9 cellular contexts compared by ENCODE assay signal in the genomic region with DNA sequence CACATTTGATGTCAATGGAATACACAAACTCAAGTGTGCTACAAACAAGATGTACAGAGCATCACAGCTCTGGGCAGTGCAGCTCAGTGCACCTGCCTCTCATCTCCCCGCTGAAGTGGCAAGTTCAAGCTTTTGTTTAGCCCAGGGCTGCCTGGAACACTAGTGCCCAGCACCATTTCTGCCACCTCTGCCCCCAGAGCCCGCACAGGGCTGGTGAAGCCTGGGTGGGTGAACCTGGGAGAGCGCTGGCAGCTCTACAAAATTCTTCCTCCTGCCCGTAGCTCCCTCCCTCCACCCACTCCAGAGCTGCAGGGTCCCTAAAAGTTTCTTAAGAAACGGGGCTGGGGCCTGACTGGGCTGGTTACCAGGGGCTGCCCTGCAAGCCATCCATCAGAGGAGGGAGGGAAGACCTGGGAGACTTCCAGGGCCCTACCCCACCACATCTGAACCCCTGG. TPM values are rescaled to one million over a fixed set of nuclear protein-coding genes. Genes with fewer than 3 reads are reported as not detected.
DNase-seq lines count a peak whose midpoint lies in the region; ATAC-seq, FAIRE-seq and TF ChIP-seq lines count a peak whose summit lies in the region.
"Had no signal": no experiment of that assay in that cellular context is flagged by ENCODE, and none has a peak within 500 bp of the region (broad histone marks: within the 10 kb centered on the region; RNA-seq: fewer than 3 reads in every experiment).

No MANE protein-coding gene starts in this region.

- H3K27me3 ChIP-seq in HepG2 (ENCODE audit: control insufficient read depth in 1 of 2, insufficient read depth in 2 of 2, low read length in 2 of 2) (no peaks in the 10 kb centered on the region; a peak in 2 of 5 replicates), right lobe of liver (no peaks in the 10 kb centered on the region), OCI-LY1 (ENCODE audit: insufficient read depth, low read length) (0 out of 2 replicates have a peak, but pooled peaks cover 3% of the 10 kb centered on the region), endodermal cell (ENCODE audit: control insufficient read depth, insufficient read depth, low read length, poor library complexity, severe bottlenecking) (peaks cover 42% of the 10 kb centered on the region), smooth muscle cell (ENCODE audit: low read depth) (peaks cover 49% of the 10 kb centered on the region)

- ATAC-seq in HepG2 (no peak), right lobe of liver (no peak), HG03439 (IDR thresholded peaks at IDR 0.05; ENCODE audit: unreplicated experiment) (no peak)

- TF ChIP-seq CTCF in HepG2 (CRISPR knock-in tag; IDR thresholded peaks at IDR 0.05) (no peak), right lobe of liver (IDR thresholded peaks at IDR 0.05) (no peak), OCI-LY1 (IDR thresholded peaks at IDR 0.05; ENCODE audit: low read length) (no peak), endodermal cell (conservative IDR thresholded peaks at IDR 0.05) (no peak), type B pancreatic cell (conservative IDR thresholded peaks at IDR 0.05) (no peak), smooth muscle cell (IDR thresholded peaks at IDR 0.05; ENCODE audit: borderline replicate concordance, insufficient read depth, poor library complexity, severe bottlenecking) (no peak)

- no peak; a peak in 1 of 4 replicates for TF ChIP-seq POLR2A in HepG2 (IDR thresholded peaks at IDR 0.05; ENCODE audit: insufficient read depth in 1 of 2, low read depth in 2 of 2, low read length in 2 of 2)
- no peak for TF ChIP-seq POLR2A in right lobe of liver (IDR thresholded peaks at IDR 0.05)

- H3F3A ChIP-seq in OCI-LY1 (ENCODE audit: insufficient read depth, low read length) (no peaks in the 10 kb centered on the region), smooth muscle cell (ENCODE audit: low read depth) (peaks cover 7% of the 10 kb centered on the region)

- BruUV-seq in HepG2 (replicated peaks; lab: Mats Ljungman, UMichigan) = TSS peak; percentile 67

- H3K36me3 Mint-ChIP-seq in endodermal cell (ENCODE audit: low read depth) (no peaks in the 10 kb centered on the region), type B pancreatic cell (no peaks in the 10 kb centered on the region)

- H2AFZ ChIP-seq in HepG2 (ENCODE audit: low read length) = no peak overlapping the region
- no peak overlapping the region for H2AFZ ChIP-seq in OCI-LY1 (ENCODE audit: low read length)
- H2AFZ ChIP-seq in smooth muscle cell (ENCODE audit: low read depth) = no peak overlapping the region

- no peak for TF ChIP-seq RAD21 in HepG2 (CRISPR knock-in tag; IDR thresholded peaks at IDR 0.05)

- no peaks in the 10 kb centered on the region for H3K4me1 Mint-ChIP-seq in endodermal cell
- peaks cover 7% of the 10 kb centered on the region for H3K4me1 Mint-ChIP-seq in type B pancreatic cell (ENCODE audit: unreplicated experiment)

- in situ Hi-C loops in HepG2 (cut with HindIII; ENCODE audit: extremely low pct_ligation_motif_present, low pct_unique_long_range_greater_than_20kb) = no loop called here

- peaks cover 69% of the 10 kb centered on the region for H3K27me3 Mint-ChIP-seq in endodermal cell (ENCODE audit: insufficient read depth)
- peaks cover 43% of the 10 kb centered on the region for H3K27me3 Mint-ChIP-seq in type B pancreatic cell

- POLR2A ChIA-PET in HepG2 (lab: Yijun Ruan, JAX) = interaction anchor here (2.0 to 5.2 kb wide), 2 partner anchors 17 to 51 kb away, joined by 11 to 20 read pairs; no protein-coding TSS in a partner anchor

- H3K4me1 ChIP-seq in HepG2 (ENCODE audit: insufficient read depth, low read length) = peaks cover 47% of the 10 kb centered on the region
- peaks cover 0 to 4% (median 0%) of the 10 kb centered on the region in 4 donors for H3K4me1 ChIP-seq in right lobe of liver
- H3K4me1 ChIP-seq in OCI-LY1 (ENCODE audit: insufficient read depth, low read length, severe bottlenecking) = peaks cover 25% of the 10 kb centered on the region
- H3K4me1 ChIP-seq in endodermal cell (ENCODE audit: control insufficient read depth, insufficient read depth, low read length) = no peaks in the 10 kb centered on the region
- no peaks in the 10 kb centered on the region for H3K4me1 ChIP-seq in smooth muscle cell (ENCODE audit: low read depth)

- H3K27ac ChIP-seq in HepG2 (ENCODE audit: extremely low read length, insufficient read depth, low read length) (no peak overlapping the region), right lobe of liver (no peak overlapping the region), OCI-LY1 (ENCODE audit: low read depth, low read length, poor library complexity, severe bottlenecking) (no peak overlapping the region), endodermal cell (ENCODE audit: low read depth, low read length) (no peak overlapping the region), smooth muscle cell (ENCODE audit: low read depth) (no peak overlapping the region)

- H4K20me1 ChIP-seq in HepG2 (ENCODE audit: insufficient read depth, low read length) (no peaks in the 10 kb centered on the region), OCI-LY1 (ENCODE audit: insufficient read depth, low read length) (no peaks in the 10 kb centered on the region), smooth muscle cell (ENCODE audit: low read depth) (no peaks in the 10 kb centered on the region)

- H3K4me3 ChIP-seq in HepG2 (replicated peaks in 1 of 3; ENCODE audit: insufficient read depth in 1 of 3, low read depth in 2 of 3, low read length in 3 of 3) (peak overlapping the region in 1 of 3 experiments; percentile 85; a peak in 1 of 6 replicates), right lobe of liver (no peak overlapping the region), OCI-LY1 (ENCODE audit: low read depth, low read length, poor library complexity, severe bottlenecking) (peak overlapping the region; percentile 82), endodermal cell (ENCODE audit: low read length) (no peak overlapping the region), smooth muscle cell (no peak overlapping the region)

- 96% methylated on average over 5 of the region's 5 CpGs for WGBS in HepG2 (ENCODE audit: low lambda C conversion rate)
- WGBS in right lobe of liver (ENCODE audit: insufficient coverage, low coverage, low lambda C conversion rate, missing lambda C conversion rate) = 90% methylated on average over 4 of the region's 5 CpGs
- 92 to 100% methylated on average over 1 to 5 of the region's 5 CpGs for WGBS in endodermal cell (ENCODE audit: insufficient coverage in 1 of 2, insufficient read length in 1 of 2), 2 experiments
- WGBS in smooth muscle cell (ENCODE audit: low lambda C conversion rate) = 97% methylated on average over 5 of the region's 5 CpGs

- FAIRE-seq in HepG2 (lab: Jason Lieb, UNC) = no peak

- H3K27ac Mint-ChIP-seq in endodermal cell (no peak overlapping the region), type B pancreatic cell (no peak overlapping the region)

- H3K79me2 ChIP-seq in HepG2 (ENCODE audit: insufficient read depth, low read length) = no peaks in the 10 kb centered on the region
- no peaks in the 10 kb centered on the region for H3K79me2 ChIP-seq in OCI-LY1 (ENCODE audit: insufficient read depth, low read length)
- H3K79me2 ChIP-seq in smooth muscle cell (ENCODE audit: low read depth) = no peaks in the 10 kb centered on the region

- H3K36me3 ChIP-seq in HepG2 (replicated peaks in 1 of 2; ENCODE audit: control insufficient read depth in 1 of 2, insufficient read depth in 2 of 2, low read length in 2 of 2) (no peaks in the 10 kb centered on the region), right lobe of liver (no peaks in the 10 kb centered on the region), OCI-LY1 (ENCODE audit: insufficient read depth, low read length) (peaks cover 6% of the 10 kb centered on the region; the same call in 1 of the 2 replicates), endodermal cell (ENCODE audit: control insufficient read depth, insufficient read depth, low read length) (no peaks in the 10 kb centered on the region), smooth muscle cell (ENCODE audit: low read depth) (no peaks in the 10 kb centered on the region)

- no peaks in the 10 kb centered on the region for H3K9me2 ChIP-seq in OCI-LY1 (ENCODE audit: low read depth, low read length)

- no peak for DNase-seq in HepG2 (ENCODE audit: low spot score)
- no peak for DNase-seq in right lobe of liver
- DNase-seq in endodermal cell = no peak
- DNase-seq in type B pancreatic cell (ENCODE audit: extremely low spot score, unreplicated experiment) = no peak
- no peak for DNase-seq in smooth muscle cell (lab: John Stamatoyannopoulos, UW; ENCODE audit: unreplicated experiment)
- DNase-seq in NOMO-1 (lab: John Stamatoyannopoulos, UW; ENCODE audit: unreplicated experiment in 2 of 2) = no peak
- DNase-seq: NCI-H2171 had no signal

- CTCF ChIA-PET in HepG2 (lab: Yijun Ruan, JAX; ENCODE audit: low intra/inter-chr PET ratio, low total read pairs) = no interaction called here

- H3K9ac ChIP-seq in HepG2 (ENCODE audit: insufficient read depth, low read depth, low read length) (no peak overlapping the region), OCI-LY1 (ENCODE audit: low read length) (no peak overlapping the region), endodermal cell (ENCODE audit: extremely low read depth, low read length, poor library complexity, severe bottlenecking) (no peak overlapping the region), smooth muscle cell (ENCODE audit: low read depth) (no peak overlapping the region)

- peak overlapping the region; percentile 68 for H3K4me2 ChIP-seq in HepG2 (ENCODE audit: low read depth, low read length)
- H3K4me2 ChIP-seq in OCI-LY1 (ENCODE audit: low read length) = peak overlapping the region; percentile 62; the same call in 1 of the 2 replicates
- H3K4me2 ChIP-seq in smooth muscle cell = no peak overlapping the region

- no peak for TF ChIP-seq EP300 in HepG2 (IDR thresholded peaks at IDR 0.05; ENCODE audit: low read depth in 2 of 2, low read length in 2 of 2)
- TF ChIP-seq EP300 in HepG2 (CRISPR knock-in tag; IDR thresholded peaks at IDR 0.05; ENCODE audit: borderline replicate concordance) = no peak

- intact Hi-C loops in HepG2 (cut with micrococcal nuclease; ENCODE audit: unreplicated experiment) (no loop called here), right lobe of liver (cut with DNase I) (no loop called here)

- peak overlapping the region; percentile 36 for H3K4me3 Mint-ChIP-seq in endodermal cell
- H3K4me3 Mint-ChIP-seq in type B pancreatic cell = peak overlapping the region; percentile 71

- no peaks in the 10 kb centered on the region for H3K9me3 ChIP-seq in HepG2 (ENCODE audit: low read length)
- H3K9me3 ChIP-seq in right lobe of liver = no peaks in the 10 kb centered on the region
- H3K9me3 ChIP-seq in OCI-LY1 (ENCODE audit: low read length) = no peaks in the 10 kb centered on the region
- H3K9me3 ChIP-seq in endodermal cell (ENCODE audit: control insufficient read depth, low read length) = no peaks in the 10 kb centered on the region
- H3K9me3 ChIP-seq in smooth muscle cell (replicated peaks; ENCODE audit: low read depth) = no peaks in the 10 kb centered on the region

- H3K9me3 Mint-ChIP-seq in endodermal cell (no peaks in the 10 kb centered on the region), type B pancreatic cell (no peaks in the 10 kb centered on the region)

RNA-seq across cellular contexts. Expression of gene HES6, which starts 1.5 kb away (rescaled TPM):
- total RNA-seq in HepG2 (2016; rRNA removed; fragmentation: Illumina TruSeq; extraction: Trizol) = 59.0 and 82.8 TPM in 2 replicates
- total RNA-seq in HepG2 (2016; cell fraction: cytosol; rRNA removed; fragmentation: Illumina TruSeq; extraction: Trizol; ENCODE audit: low read depth) = 147 and 163 TPM in 2 replicates
- total RNA-seq in HepG2 (2016; cell fraction: insoluble cytoplasmic fraction; rRNA removed; fragmentation: Illumina TruSeq; extraction: Trizol) = 53.8 and 85.2 TPM in 2 replicates
- 185 and 209 TPM in 2 replicates for total RNA-seq in HepG2 (2016; cell fraction: membrane; rRNA removed; fragmentation: Illumina TruSeq; extraction: Trizol)
- 38.9 and 45.1 TPM in 2 replicates for total RNA-seq in HepG2 (2016; cell fraction: nucleus; rRNA removed; fragmentation: Illumina TruSeq; extraction: Trizol)
- 19.5 and 25.3 TPM in 2 replicates for polyA plus RNA-seq in HepG2 (2011; rRNA removed)
- polyA plus RNA-seq in HepG2 (2011; cell fraction: cytosol; rRNA removed) = 16.3 and 30.2 TPM in 2 replicates
- 53.7 and 55.3 TPM in 2 replicates for polyA plus RNA-seq in HepG2 (2011; cell fraction: nucleus; rRNA removed)
- 15.6 and 22.1 TPM in 2 replicates for polyA plus RNA-seq in HepG2 (2012)
- polyA plus RNA-seq in HepG2 (2016; cell fraction: cytosol; fragmentation: Illumina TruSeq; extraction: Trizol; ENCODE audit: low read depth) = 142 and 160 TPM in 2 replicates
- polyA plus RNA-seq in HepG2 (2016; cell fraction: insoluble cytoplasmic fraction; fragmentation: Illumina TruSeq; extraction: Trizol; ENCODE audit: low read depth) = 56.0 and 58.7 TPM in 2 replicates
- 144 and 147 TPM in 2 replicates for polyA plus RNA-seq in HepG2 (2016; cell fraction: membrane; fragmentation: Illumina TruSeq; extraction: Trizol; ENCODE audit: low read depth)
- 73.3 and 84.5 TPM in 2 replicates for polyA plus RNA-seq in HepG2 (2016; cell fraction: nucleus; fragmentation: Illumina TruSeq; extraction: Trizol; ENCODE audit: insufficient read depth, low read depth)
- 0.30 and 12.1 TPM in 2 replicates for polyA minus RNA-seq in HepG2 (2011; rRNA and poly(A)+ RNA removed; ENCODE audit: low replicate concordance)
- polyA minus RNA-seq in HepG2 (2011; cell fraction: cytosol; rRNA and poly(A)+ RNA removed) = 10.4 and 11.7 TPM in 2 replicates
- 3.1 and 4.4 TPM in 2 replicates for polyA minus RNA-seq in HepG2 (2011; cell fraction: nucleus; rRNA and poly(A)+ RNA removed)
- total RNA-seq in right lobe of liver = 1 to 10 TPM; 1.7 to 8.3 (median 3.8) TPM
- 10 to 100 TPM; 17.8 to 26.3 TPM for total RNA-seq in endodermal cell
- polyA plus RNA-seq in endodermal cell (2013, experiment 1 of 2) = 302 TPM
- polyA plus RNA-seq in endodermal cell (2013, experiment 2 of 2) = 279 TPM
- 12.0 and 24.4 TPM in 2 replicates for total RNA-seq in type B pancreatic cell (ENCODE audit: low replicate concordance)
- 0.81 TPM in 1 of 2 replicates, not detected in the other for total RNA-seq in smooth muscle cell
- 2.7 and 6.4 TPM in 2 replicates for polyA plus RNA-seq in smooth muscle cell

RNA-seq across cellular contexts. Expression of gene ILKAP, which starts 34.8 kb away (rescaled TPM):
- total RNA-seq in HepG2 (2016; rRNA removed; fragmentation: Illumina TruSeq; extraction: Trizol) = 28.8 and 33.1 TPM in 2 replicates
- 48.9 and 49.3 TPM in 2 replicates for total RNA-seq in HepG2 (2016; cell fraction: cytosol; rRNA removed; fragmentation: Illumina TruSeq; extraction: Trizol; ENCODE audit: low read depth)
- 29.4 and 32.7 TPM in 2 replicates for total RNA-seq in HepG2 (2016; cell fraction: insoluble cytoplasmic fraction; rRNA removed; fragmentation: Illumina TruSeq; extraction: Trizol)
- total RNA-seq in HepG2 (2016; cell fraction: membrane; rRNA removed; fragmentation: Illumina TruSeq; extraction: Trizol) = 27.7 and 27.8 TPM in 2 replicates
- total RNA-seq in HepG2 (2016; cell fraction: nucleus; rRNA removed; fragmentation: Illumina TruSeq; extraction: Trizol) = 36.5 and 38.3 TPM in 2 replicates
- 29.6 and 31.7 TPM in 2 replicates for polyA plus RNA-seq in HepG2 (2011; rRNA removed)
- polyA plus RNA-seq in HepG2 (2011; cell fraction: cytosol; rRNA removed) = 18.8 and 19.7 TPM in 2 replicates
- 88.3 TPM in 2 replicates for polyA plus RNA-seq in HepG2 (2011; cell fraction: nucleus; rRNA removed)
- 20.7 and 25.1 TPM in 2 replicates for polyA plus RNA-seq in HepG2 (2012)
- polyA plus RNA-seq in HepG2 (2016; cell fraction: cytosol; fragmentation: Illumina TruSeq; extraction: Trizol; ENCODE audit: low read depth) = 19.8 and 22.9 TPM in 2 replicates
- polyA plus RNA-seq in HepG2 (2016; cell fraction: insoluble cytoplasmic fraction; fragmentation: Illumina TruSeq; extraction: Trizol; ENCODE audit: low read depth) = 37.7 and 40.4 TPM in 2 replicates
- polyA plus RNA-seq in HepG2 (2016; cell fraction: membrane; fragmentation: Illumina TruSeq; extraction: Trizol; ENCODE audit: low read depth) = 21.8 and 23.4 TPM in 2 replicates
- polyA plus RNA-seq in HepG2 (2016; cell fraction: nucleus; fragmentation: Illumina TruSeq; extraction: Trizol; ENCODE audit: insufficient read depth, low read depth) = 90.6 and 92.2 TPM in 2 replicates
- polyA minus RNA-seq in HepG2 (2011; rRNA and poly(A)+ RNA removed; ENCODE audit: low replicate concordance) = 19.4 and 31.8 TPM in 2 replicates
- 6.0 and 7.4 TPM in 2 replicates for polyA minus RNA-seq in HepG2 (2011; cell fraction: cytosol; rRNA and poly(A)+ RNA removed)
- polyA minus RNA-seq in HepG2 (2011; cell fraction: nucleus; rRNA and poly(A)+ RNA removed) = 50.5 and 52.7 TPM in 2 replicates
- 10 to 100 TPM in 5 of 6 experiments, 1 to 10 TPM in 1; 9.8 to 24.3 (median 16.8) TPM for total RNA-seq in right lobe of liver
- total RNA-seq in endodermal cell = 10 to 100 TPM; 40.9 to 46.4 TPM
- polyA plus RNA-seq in endodermal cell (2013, experiment 1 of 2) = 42.6 TPM
- 38.0 TPM for polyA plus RNA-seq in endodermal cell (2013, experiment 2 of 2)
- 36.7 and 50.4 TPM in 2 replicates for total RNA-seq in type B pancreatic cell (ENCODE audit: low replicate concordance)
- total RNA-seq in smooth muscle cell = 11.0 and 12.0 TPM in 2 replicates
- polyA plus RNA-seq in smooth muscle cell = 21.9 and 23.3 TPM in 2 replicates

RNA-seq across cellular contexts. Expression of gene PER2, which starts 50.1 kb away (rescaled TPM):
- total RNA-seq in HepG2 (2016; rRNA removed; fragmentation: Illumina TruSeq; extraction: Trizol) (6.8 and 9.4 TPM in 2 replicates), right lobe of liver (10 to 100 TPM in 1 of 6 experiments, 1 to 10 TPM in 5; 4.5 to 12.5 (median 6.1) TPM), endodermal cell (10 to 100 TPM in 1 of 2 donors, 1 to 10 TPM in 1; 9.7 to 13.5 TPM), type B pancreatic cell (ENCODE audit: low replicate concordance) (14.0 and 15.5 TPM in 2 replicates), smooth muscle cell (5.0 and 9.7 TPM in 2 replicates)
- 21.5 and 22.6 TPM in 2 replicates for total RNA-seq in HepG2 (2016; cell fraction: cytosol; rRNA removed; fragmentation: Illumina TruSeq; extraction: Trizol; ENCODE audit: low read depth)
- total RNA-seq in HepG2 (2016; cell fraction: insoluble cytoplasmic fraction; rRNA removed; fragmentation: Illumina TruSeq; extraction: Trizol) = 5.4 and 8.6 TPM in 2 replicates
- total RNA-seq in HepG2 (2016; cell fraction: membrane; rRNA removed; fragmentation: Illumina TruSeq; extraction: Trizol) = 9.6 TPM in 2 replicates
- total RNA-seq in HepG2 (2016; cell fraction: nucleus; rRNA removed; fragmentation: Illumina TruSeq; extraction: Trizol) = 9.6 and 11.5 TPM in 2 replicates
- polyA plus RNA-seq in HepG2 (2011; rRNA removed) (5.1 TPM in 2 replicates), smooth muscle cell (3.5 and 7.9 TPM in 2 replicates)
- 2.3 and 2.9 TPM in 2 replicates for polyA plus RNA-seq in HepG2 (2011; cell fraction: cytosol; rRNA removed)
- polyA plus RNA-seq in HepG2 (2011; cell fraction: nucleus; rRNA removed) = 12.7 and 15.5 TPM in 2 replicates
- polyA plus RNA-seq in HepG2 (2012) = 7.2 and 7.6 TPM in 2 replicates
- 0.31 and 0.44 TPM in 2 replicates for polyA plus RNA-seq in HepG2 (2016; cell fraction: cytosol; fragmentation: Illumina TruSeq; extraction: Trizol; ENCODE audit: low read depth)
- 5.0 and 6.1 TPM in 2 replicates for polyA plus RNA-seq in HepG2 (2016; cell fraction: insoluble cytoplasmic fraction; fragmentation: Illumina TruSeq; extraction: Trizol; ENCODE audit: low read depth)
- 1.3 and 1.5 TPM in 2 replicates for polyA plus RNA-seq in HepG2 (2016; cell fraction: membrane; fragmentation: Illumina TruSeq; extraction: Trizol; ENCODE audit: low read depth)
- 18.1 and 18.4 TPM in 2 replicates for polyA plus RNA-seq in HepG2 (2016; cell fraction: nucleus; fragmentation: Illumina TruSeq; extraction: Trizol; ENCODE audit: insufficient read depth, low read depth)
- 8.0 and 20.0 TPM in 2 replicates for polyA minus RNA-seq in HepG2 (2011; rRNA and poly(A)+ RNA removed; ENCODE audit: low replicate concordance)
- 6.6 and 9.5 TPM in 2 replicates for polyA minus RNA-seq in HepG2 (2011; cell fraction: cytosol; rRNA and poly(A)+ RNA removed)
- 40.7 and 48.7 TPM in 2 replicates for polyA minus RNA-seq in HepG2 (2011; cell fraction: nucleus; rRNA and poly(A)+ RNA removed)
- 5.6 TPM for polyA plus RNA-seq in endodermal cell (2013, experiment 1 of 2)
- polyA plus RNA-seq in endodermal cell (2013, experiment 2 of 2) = 4.9 TPM
